ENCODE assay signal across 13 cellular contexts in the genomic region with DNA sequence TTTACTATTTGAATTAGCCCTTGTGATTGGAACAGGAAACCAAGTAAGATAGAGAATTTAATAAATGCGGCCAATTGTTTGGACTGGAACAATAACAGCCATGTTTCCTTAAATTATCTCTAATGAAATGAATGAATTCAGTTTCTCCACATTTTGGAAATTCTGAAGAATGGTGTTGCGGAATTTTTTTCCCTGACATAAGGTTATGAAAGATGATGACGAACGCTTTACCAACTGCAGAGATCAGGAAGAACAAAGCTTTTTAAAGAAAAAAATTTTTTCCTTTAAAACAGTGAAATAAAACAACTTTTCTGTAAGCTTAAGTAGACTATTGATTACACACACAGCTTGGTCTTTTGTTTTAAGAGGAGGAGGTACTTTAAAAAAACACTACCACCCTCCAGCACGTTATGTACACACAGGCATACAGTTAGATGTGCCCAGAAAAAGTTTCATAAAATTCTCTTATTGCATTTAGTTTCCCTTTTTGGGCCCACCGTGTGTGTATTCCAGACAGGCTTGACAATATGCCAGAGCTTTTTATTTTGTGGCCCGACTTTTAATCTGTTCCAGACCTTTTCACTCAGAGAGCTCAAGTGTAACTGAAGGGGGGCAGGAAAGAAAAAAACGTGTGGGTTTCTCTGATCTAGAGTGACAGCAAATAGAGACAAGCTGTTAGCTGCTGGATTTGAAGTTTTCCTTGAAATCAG.
DNase-seq lines count a peak whose midpoint lies in the region; ATAC-seq and TF ChIP-seq lines count a peak whose summit lies in the region.
"Had no signal": no experiment of that assay in that cellular context is flagged by ENCODE, and none has a peak within 500 bp of the region (broad histone marks: within the 10 kb centered on the region; RNA-seq: fewer than 3 reads in every experiment).

No MANE protein-coding gene starts in this region.

- H3K4me2 ChIP-seq in mammary epithelial cell (ENCODE audit: insufficient read depth, low read depth, low read length) = no peak overlapping the region

- H3K9ac ChIP-seq in mammary epithelial cell (ENCODE audit: insufficient read depth, low read length) = no peak overlapping the region

- BruUV-seq in MCF 10A (replicated peaks; lab: Mats Ljungman, UMichigan) (no TSS peak), mammary epithelial cell (replicated peaks; lab: Mats Ljungman, UMichigan) (no TSS peak)

- ATAC-seq in upper lobe of left lung (ENCODE audit: low FRiP score in 2 of 2) (peak in 1 of 2 donors; percentile 52), GM19452 (IDR thresholded peaks at IDR 0.05; ENCODE audit: unreplicated experiment) (no peak)

- dilution Hi-C loops in mammary epithelial cell (cut with HindIII; ENCODE audit: low sequenced_read_pairs) = no loop called here

- peaks cover 21% of the 10 kb centered on the region for H3K4me1 Mint-ChIP-seq in MCF 10A (ENCODE audit: insufficient read depth, unreplicated experiment)
- H3K4me1 Mint-ChIP-seq in mesothelial cell of epicardium = peaks cover 58% of the 10 kb centered on the region

- DNase-seq in MCF 10A (ENCODE audit: unreplicated experiment) (no peak), mammary epithelial cell (no peak), mesothelial cell of epicardium (ENCODE audit: low spot score in 2 of 2, unreplicated experiment in 2 of 2) (no peak), upper lobe of left lung (no peak), posterior vena cava (ENCODE audit: low spot score) (no peak), SW480 (ENCODE audit: low spot score) (no peak)
- DNase-seq: amniotic stem cell, NCI-H1436 treated with DMSO at 0.1 percent for 48 hours, SHP77, sigmoid colon, WERI-Rb-1 had no signal

- H3K27me3 ChIP-seq in mammary epithelial cell (ENCODE audit: insufficient read depth, low read length) (no peaks in the 10 kb centered on the region), ectodermal cell (ENCODE audit: control insufficient read depth, insufficient read depth, low read length, poor library complexity, severe bottlenecking) (no peaks in the 10 kb centered on the region), upper lobe of left lung (no peaks in the 10 kb centered on the region)
- H3K27me3 ChIP-seq: sigmoid colon had no signal

- H3K4me1 ChIP-seq in mammary epithelial cell (ENCODE audit: insufficient read depth, low read length) (no peaks in the 10 kb centered on the region), ectodermal cell (ENCODE audit: control insufficient read depth, insufficient read depth, low read length) (peaks cover 24% of the 10 kb centered on the region), upper lobe of left lung (peaks cover 8 to 27% (median 14%) of the 10 kb centered on the region in 4 donors)

- POLR2A ChIA-PET in MCF 10A (lab: Yijun Ruan, JAX) = interaction anchor here (0.6 to 2.6 kb wide), 10 partner anchors 9 to 120 kb away, joined by 3 to 15 read pairs (median 3); no protein-coding TSS in a partner anchor

- no peak for TF ChIP-seq EP300 in upper lobe of left lung (IDR thresholded peaks at IDR 0.05)

- H2AFZ ChIP-seq in mammary epithelial cell (ENCODE audit: low read depth, low read length) = no peak overlapping the region

- H3K27me3 Mint-ChIP-seq in MCF 10A (ENCODE audit: insufficient read depth, unreplicated experiment) = no peaks in the 10 kb centered on the region
- no peaks in the 10 kb centered on the region for H3K27me3 Mint-ChIP-seq in mesothelial cell of epicardium (ENCODE audit: low read depth)

- H3K9me3 ChIP-seq in mammary epithelial cell (replicated peaks; ENCODE audit: insufficient read depth, low read length) (no peaks in the 10 kb centered on the region), ectodermal cell (ENCODE audit: control insufficient read depth, low read length) (no peaks in the 10 kb centered on the region), upper lobe of left lung (no peaks in the 10 kb centered on the region)
- H3K9me3 ChIP-seq: sigmoid colon had no signal

- H3K4me3 ChIP-seq in mammary epithelial cell (replicated peaks in 1 of 3; ENCODE audit: insufficient read depth in 1 of 3, low read depth in 2 of 3, low read length in 3 of 3) = no peak overlapping the region
- H3K4me3 ChIP-seq in ectodermal cell (ENCODE audit: insufficient read depth, low read depth, low read length) = no peak overlapping the region
- H3K4me3 ChIP-seq in upper lobe of left lung = no peak overlapping the region
- H3K4me3 ChIP-seq: sigmoid colon had no signal

- CTCF ChIA-PET in MCF 10A (lab: Yijun Ruan, JAX) (interaction anchor here (0.6 to 1.3 kb wide), 5 partner anchors 10 to 426 kb away, joined by 3 to 6 read pairs (median 3); no protein-coding TSS in a partner anchor), mammary epithelial cell (lab: Charles Lee; ENCODE audit: low non-redundant PET) (interaction anchor here (0.5 kb wide), 1 partner anchor 1300 kb away, joined by 3 read pairs; no protein-coding TSS in a partner anchor)

- H3K36me3 Mint-ChIP-seq in MCF 10A (ENCODE audit: insufficient read depth, unreplicated experiment) (peaks cover 64% of the 10 kb centered on the region), mesothelial cell of epicardium (peaks cover 10% of the 10 kb centered on the region)

- in situ Hi-C loops in mammary epithelial cell (cut with MboI; ENCODE audit: low sequenced_read_pairs in 2 of 2) = no loop called here

- H3K27ac ChIP-seq in mammary epithelial cell (ENCODE audit: insufficient read depth, low read depth, low read length) (no peak overlapping the region), ectodermal cell (ENCODE audit: insufficient read depth, low read depth, low read length, poor library complexity, severe bottlenecking) (peak overlapping the region; percentile 22), upper lobe of left lung (peak overlapping the region in 3 of 4 donors; percentile 12 to 51 (median 32))
- H3K27ac ChIP-seq: WERI-Rb-1 had no signal

- peak overlapping the region; percentile 52 for H3K27ac Mint-ChIP-seq in MCF 10A (ENCODE audit: low read depth, unreplicated experiment)
- peak overlapping the region; percentile 94 for H3K27ac Mint-ChIP-seq in mesothelial cell of epicardium

- H4K20me1 ChIP-seq in mammary epithelial cell (ENCODE audit: insufficient read depth, low read length) = no peaks in the 10 kb centered on the region

- WGBS in mammary epithelial cell (ENCODE audit: low coverage, missing lambda C conversion rate) = 83% methylated on average over 8 of the region's 8 CpGs
- WGBS in ectodermal cell, 2 experiments = 74 to 76% methylated on average over 8 of the region's 8 CpGs
- WGBS in upper lobe of left lung, 2 donors = 49% methylated on average over 8 of the region's 8 CpGs

- intact Hi-C loops in MCF 10A (cut with micrococcal nuclease) (no loop called here), mammary epithelial cell (cut with micrococcal nuclease) (no loop called here), posterior vena cava (cut with DNase I) (no loop called here)

- H3K36me3 ChIP-seq in mammary epithelial cell (ENCODE audit: insufficient read depth, low read length) (peaks cover 26% of the 10 kb centered on the region), ectodermal cell (ENCODE audit: control insufficient read depth, insufficient read depth, low read length) (no peaks in the 10 kb centered on the region), upper lobe of left lung (peaks cover 0 to 10% (median 0%) of the 10 kb centered on the region in 4 donors)
- H3K36me3 ChIP-seq: sigmoid colon, WERI-Rb-1 had no signal

- TF ChIP-seq CTCF in MCF 10A (IDR thresholded peaks at IDR 0.05; ENCODE audit: unreplicated experiment) (no peak), mammary epithelial cell (conservative IDR thresholded peaks at IDR 0.05 in 1 of 2, IDR thresholded peaks at IDR 0.05 in 1 of 2; ENCODE audit: extremely low read depth in 1 of 2, insufficient read depth in 1 of 2, low read depth in 1 of 2, low read length in 2 of 2) (no peak), mesothelial cell of epicardium (IDR thresholded peaks at IDR 0.05; ENCODE audit: unreplicated experiment) (no peak), upper lobe of left lung (IDR thresholded peaks at IDR 0.05) (no peak)

- no peaks in the 10 kb centered on the region for H3K9me3 Mint-ChIP-seq in MCF 10A (ENCODE audit: unreplicated experiment)
- H3K9me3 Mint-ChIP-seq in mesothelial cell of epicardium = no peaks in the 10 kb centered on the region

- H3K4me3 Mint-ChIP-seq in MCF 10A (ENCODE audit: unreplicated experiment) (no peak overlapping the region), mesothelial cell of epicardium (peak overlapping the region; percentile 26)

- peaks cover 73% of the 10 kb centered on the region for H3K79me2 ChIP-seq in mammary epithelial cell (ENCODE audit: insufficient read depth, low read length)

- no peak for TF ChIP-seq POLR2A in upper lobe of left lung (IDR thresholded peaks at IDR 0.05)
